In the genomic region with DNA sequence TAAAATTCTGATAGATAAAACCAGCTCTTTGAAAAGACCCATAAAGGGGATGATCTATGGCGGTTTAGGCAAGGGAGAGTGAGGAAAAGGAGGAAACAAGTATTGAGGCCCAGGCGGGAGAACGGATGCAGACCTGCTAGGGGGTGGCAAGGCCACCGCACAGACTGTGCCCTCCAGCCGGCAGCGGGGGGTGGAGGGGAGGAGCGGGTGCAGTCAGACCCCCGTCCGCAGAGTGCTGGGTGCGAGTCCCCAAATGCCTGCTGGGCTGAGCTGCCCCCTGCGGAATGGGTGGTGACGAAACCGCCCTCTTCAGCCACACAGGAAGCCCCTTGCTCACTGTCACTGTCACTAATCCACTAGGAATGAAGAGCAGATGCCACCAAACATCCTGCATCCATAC, we compare ENCODE assay signal across 28 cellular contexts. TPM values are rescaled to one million over a fixed set of nuclear protein-coding genes. Genes with fewer than 3 reads are reported as not detected.
"Had no signal": no experiment of that assay in that cellular context is flagged by ENCODE, and none has a peak within 500 bp of the region (broad histone marks: within the 10 kb centered on the region; RNA-seq: fewer than 3 reads in every experiment).

No MANE protein-coding gene starts in this region.

- ATAC-seq: heart right ventricle; left cardiac atrium; left lobe of liver; right cardiac atrium; sciatic nerve; stimulated activated effector memory CD8-positive, alpha-beta T cell treated with anti-CD3 and anti-CD28 coated beads, Interleukin-12 subunit alpha, Interleukin-12 subunit beta, amount 100 ng/mL, for 72 hours; upper lobe of right lung had no signal

- H3K4me3 Mint-ChIP-seq: mesothelial cell of epicardium; naive B cell; nephron; neural crest cell; stimulated activated effector memory CD8-positive, alpha-beta T cell treated with anti-CD3 and anti-CD28 coated beads, Interleukin-12 subunit alpha, Interleukin-12 subunit beta, amount 100 ng/mL, for 72 hours; stimulated activated naive CD8-positive, alpha-beta T cell treated with anti-CD3 and anti-CD28 coated beads, Interleukin-15, Interleukin-2, amounts not matched to agents 100 ng/mL and 50 ng/mL, for 24 hours had no signal

- H2AFZ ChIP-seq: hepatocyte had no signal

- H3K4me2 ChIP-seq: hepatocyte had no signal

- H3K9me3 ChIP-seq: ovary, suprapubic skin, thoracic aorta, tibial artery, upper lobe of right lung had no signal

- H3K79me2 ChIP-seq: hepatocyte had no signal

- DNase-seq: heart right ventricle; islet precursor cell; kidney glomerular epithelial cell; left cardiac atrium; mesendoderm; naive B cell; ovary; right cardiac atrium; stimulated activated CD4-positive, alpha-beta T cell treated with anti-CD3 and anti-CD28 coated beads, Interleukin-4, amount 100 ng/mL, for 24 hours; stimulated activated naive CD4-positive, alpha-beta T cell; tibial artery; trophoblast cell; upper lobe of right lung had no signal

- H3K36me3 ChIP-seq: ovary, thoracic aorta had no signal

- H3K27me3 Mint-ChIP-seq: naive B cell; progenitor cell of endocrine pancreas; stimulated activated naive CD8-positive, alpha-beta T cell treated with anti-CD3 and anti-CD28 coated beads, Interleukin-15, Interleukin-2, amounts not matched to agents 100 ng/mL and 50 ng/mL, for 24 hours had no signal

- H3K27ac Mint-ChIP-seq: mesothelial cell of epicardium; naive B cell; nephron; progenitor cell of endocrine pancreas; stimulated activated effector memory CD8-positive, alpha-beta T cell treated with anti-CD3 and anti-CD28 coated beads, Interleukin-12 subunit alpha, Interleukin-12 subunit beta, amount 100 ng/mL, for 72 hours; stimulated activated naive CD8-positive, alpha-beta T cell treated with anti-CD3 and anti-CD28 coated beads, Interleukin-15, Interleukin-2, amounts not matched to agents 100 ng/mL and 50 ng/mL, for 24 hours had no signal

- H3K4me1 ChIP-seq: upper lobe of right lung had no signal

- H3K27ac ChIP-seq: heart right ventricle, hepatocyte, neutrophil, ovary, skin epidermis, spleen, suprapubic skin, thoracic aorta, tibial artery, upper lobe of right lung had no signal

- H3K27me3 ChIP-seq: heart right ventricle, hepatocyte, neutrophil, ovary, spleen, suprapubic skin, tibial artery, upper lobe of right lung had no signal

- H3K4me3 ChIP-seq: heart right ventricle, hepatocyte, lung, ovary, skin epidermis, spleen, suprapubic skin, thoracic aorta, tibial artery, upper lobe of right lung had no signal

RNA-seq across cellular contexts. Expression of a gene that starts 56.8 kb away (rescaled TPM):
- total RNA-seq: left lobe of liver had no signal
